8 cellular contexts compared by ENCODE assay signal in genomic region chr18:56650944-56651770, GRCh38. TPM values are rescaled to one million over a fixed set of nuclear protein-coding genes. Genes with fewer than 3 reads are reported as not detected.
DNase-seq lines count a peak whose midpoint lies in the region; ATAC-seq and TF ChIP-seq lines count a peak whose summit lies in the region.

Gene WDR7, plus strand, starts transcription at chr18:56651359. Its CDS starts 21,157 bp downstream, at chr18:56672516.

- DNase-seq in GM10248 (ENCODE audit: extremely low spot score) (peak; percentile 85), NCI-H1105 (lab: John Stamatoyannopoulos, UW) (peak; percentile 98), SKM-1 treated with dmso at 0.1 percent for 144 hours (lab: John Stamatoyannopoulos, UW; ENCODE audit: unreplicated experiment) (peak; percentile 93), glomerular visceral epithelial cell (ENCODE audit: extremely low spot score) (peak; percentile 97), omental fat pad (ENCODE audit: low spot score) (peak; percentile 93), testis (peak; percentile 99)

- peak within 1 kb of the TSS; percentile 95 for H3K4me3 Mint-ChIP-seq in activated naive CD8-positive, alpha-beta T cell

- POLR2A ChIA-PET in GM10248 (lab: Yijun Ruan, JAX): interaction anchor here (0.6 to 1.0 kb wide), 3 partner anchors 12 to 15 kb away, joined by 3 to 7 read pairs (median 3); no protein-coding TSS in a partner anchor

- intact Hi-C loops in testis (cut with DNase I; ENCODE audit: low total_unique reads): no loop called here

- 0 to 1% methylated on average over 17 to 47 of the region's 47 CpGs for WGBS in testis, 2 donors

- H3K27me3 ChIP-seq in testis: no peaks in the 10 kb centered on the region

- H3K9me3 ChIP-seq in testis: no peaks in the 10 kb centered on the region

- CTCF ChIA-PET in GM10248 (lab: Yijun Ruan, JAX): interaction anchor here (0.7 to 3.8 kb wide), 10 partner anchors 10 to 1416 kb away, joined by 3 to 19 read pairs (median 3); partner anchors contain the start of gene TXNL1

- peak within 1 kb of the TSS; percentile 85 to 88 for H3K4me3 ChIP-seq in testis

- H3K36me3 Mint-ChIP-seq in activated naive CD8-positive, alpha-beta T cell: peaks cover 12% of the 10 kb centered on the region

- no peaks in the 10 kb centered on the region for H3K36me3 ChIP-seq in testis (ENCODE audit: low read depth, missing control alignments)

- H3K4me1 Mint-ChIP-seq in activated naive CD8-positive, alpha-beta T cell (ENCODE audit: low read depth): peaks cover 58% of the 10 kb centered on the region

- peaks cover 7% of the 10 kb centered on the region for H3K9me3 Mint-ChIP-seq in activated naive CD8-positive, alpha-beta T cell (ENCODE audit: low read depth)

- TF ChIP-seq POLR2A in testis (IDR thresholded peaks at IDR 0.05): no peak

- TF ChIP-seq CTCF in GM10248 (IDR thresholded peaks at IDR 0.05; ENCODE audit: control extremely low read depth, extremely low read depth, low read depth, missing control alignments) (no peak), omental fat pad (IDR thresholded peaks at IDR 0.05) (no peak), testis (IDR thresholded peaks at IDR 0.05) (peak in 1 of 3 experiments; percentile 15)

- peak within 1 kb of the TSS; percentile 96 for H3K27ac Mint-ChIP-seq in activated naive CD8-positive, alpha-beta T cell

- peak within 1 kb of the TSS; percentile 75 to 87 for H3K27ac ChIP-seq in testis

- H3K27me3 Mint-ChIP-seq in activated naive CD8-positive, alpha-beta T cell: no peaks in the 10 kb centered on the region

- ATAC-seq in HG02623 (IDR thresholded peaks at IDR 0.05; ENCODE audit: unreplicated experiment) (peak; percentile 96), omental fat pad (ENCODE audit: low FRiP score) (peak; percentile 100)

- H3K4me1 ChIP-seq in testis: peaks cover 6% of the 10 kb centered on the region

RNA-seq across cellular contexts. Expression of gene WDR7, which starts in this region (rescaled TPM):
- total RNA-seq in omental fat pad: 10 to 100 TPM; 16.2 to 39.4 (median 19.9) TPM
- total RNA-seq in testis: 10 to 100 TPM; 35.9 to 63.6 TPM
- polyA plus RNA-seq in testis (ENCODE audit: insufficient read depth, low read depth, low replicate concordance): 19.4 TPM

Comparison
In these comparisons a context has a peak if more than half of its experiments do, and no peak if none do; other contexts are left out.
1. Peak in every context shown above with its lines: DNase-seq, ATAC-seq, H3K4me3 ChIP-seq and H3K27ac ChIP-seq.